In genomic region chr11:8544807-8545206, GRCh38 we compare ENCODE assay signal across 10 cellular contexts. TPM values are rescaled to one million over a fixed set of nuclear protein-coding genes. Genes with fewer than 3 reads are reported as not detected.
"Had no signal": no experiment of that assay in that cellular context is flagged by ENCODE, and none has a peak within 500 bp of the region (broad histone marks: within the 10 kb centered on the region; RNA-seq: fewer than 3 reads in every experiment).

No MANE protein-coding gene starts in this region.

- H3K27ac ChIP-seq: GM23248 had no signal

- H3K4me3 ChIP-seq: GM23248, HAP-1, K562 had no signal

- H3K9me3 Mint-ChIP-seq: HFFc6 had no signal

- H3K9me3 ChIP-seq: HAP-1 had no signal

- ATAC-seq: HCT116, K562 had no signal

- H3K4me3 Mint-ChIP-seq: HFFc6 had no signal

- H3K27ac Mint-ChIP-seq: HFFc6 had no signal

- H3K36me3 ChIP-seq: HAP-1 had no signal

- DNase-seq: GM23248, GOT3, H7, HFFc6, IMR-90, KG1 had no signal

RNA-seq across cellular contexts. Expression of gene STK33, which starts 49.2 kb away (rescaled TPM):
- total RNA-seq: GM23248, HT-29, K562 had no signal
